In the genomic region with DNA sequence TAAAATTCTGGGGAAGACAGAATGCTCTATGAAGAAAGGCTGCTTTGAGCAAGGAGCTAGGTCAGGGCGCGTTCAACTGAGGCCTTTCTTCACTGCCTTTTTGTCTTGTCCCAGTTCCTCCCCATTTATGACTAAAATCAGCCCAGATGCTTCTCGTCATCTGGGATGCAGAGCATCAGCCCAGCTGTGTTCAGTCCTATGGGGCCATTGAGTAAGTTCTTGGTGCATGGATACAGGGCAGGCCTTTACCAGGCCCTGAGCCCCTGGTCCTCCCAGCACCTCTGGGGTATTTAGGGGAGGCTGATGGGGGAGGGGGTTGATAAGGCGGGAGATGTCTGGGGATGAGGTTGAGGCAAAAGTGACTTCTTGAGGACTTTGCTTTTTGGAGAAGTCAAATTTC, we compare ENCODE assay signal across 17 cellular contexts. TPM values are rescaled to one million over a fixed set of nuclear protein-coding genes. Genes with fewer than 3 reads are reported as not detected.
A peak's percentile ranks its signal among the peaks of the same experiment; 100 is the strongest.
DNase-seq lines count a peak whose midpoint lies in the region; ATAC-seq and TF ChIP-seq lines count a peak whose summit lies in the region.
"Had no signal": no experiment of that assay in that cellular context is flagged by ENCODE, and none has a peak within 500 bp of the region (broad histone marks: within the 10 kb centered on the region; RNA-seq: fewer than 3 reads in every experiment).

No MANE protein-coding gene starts in this region.

- no peak overlapping the region for H3K27ac Mint-ChIP-seq in osteocyte (ENCODE audit: unreplicated experiment)

- no peak overlapping the region for H3K4me3 Mint-ChIP-seq in osteocyte (ENCODE audit: unreplicated experiment)
- H3K4me3 Mint-ChIP-seq: CD14-positive monocyte had no signal

- H3K27me3 ChIP-seq in breast epithelium (no peaks in the 10 kb centered on the region), mammary epithelial cell (ENCODE audit: insufficient read depth, low read length) (no peaks in the 10 kb centered on the region)
- H3K27me3 ChIP-seq: colonic mucosa had no signal

- 60% methylated on average over 4 of the region's 4 CpGs for WGBS in mammary epithelial cell (ENCODE audit: low coverage, missing lambda C conversion rate)

- peaks cover 23% of the 10 kb centered on the region for H3K4me1 Mint-ChIP-seq in osteocyte (ENCODE audit: unreplicated experiment)

- TF ChIP-seq POLR2A in breast epithelium (IDR thresholded peaks at IDR 0.05) (no peak), erythroblast (IDR thresholded peaks at IDR 0.05; ENCODE audit: low read length) (no peak)

- BruUV-seq in mammary epithelial cell (replicated peaks; lab: Mats Ljungman, UMichigan): no TSS peak

- H3K9me3 Mint-ChIP-seq in osteocyte (ENCODE audit: unreplicated experiment): no peaks in the 10 kb centered on the region

- H3K27ac ChIP-seq in breast epithelium (peak overlapping the region; percentile 30 to 57), mammary epithelial cell (ENCODE audit: insufficient read depth, low read depth, low read length) (no peak overlapping the region), RWPE1 (peak overlapping the region; percentile 19; the same call in 1 of the 2 replicates)
- H3K27ac ChIP-seq: colonic mucosa had no signal

- POLR2A ChIA-PET in RWPE1 (lab: Yijun Ruan, JAX; ENCODE audit: low non-redundant PET): no interaction called here

- no peak for ATAC-seq in GM19467 (IDR thresholded peaks at IDR 0.05; ENCODE audit: unreplicated experiment)

- H3K4me1 ChIP-seq in breast epithelium (no peaks in the 10 kb centered on the region), mammary epithelial cell (ENCODE audit: insufficient read depth, low read length) (peaks cover 16% of the 10 kb centered on the region)
- H3K4me1 ChIP-seq: colonic mucosa had no signal

- peaks cover 88% of the 10 kb centered on the region for H3K79me2 ChIP-seq in mammary epithelial cell (ENCODE audit: insufficient read depth, low read length)

- dilution Hi-C loops in mammary epithelial cell (cut with HindIII; ENCODE audit: low sequenced_read_pairs): no loop called here

- in situ Hi-C loops in mammary epithelial cell (cut with MboI; ENCODE audit: low sequenced_read_pairs in 2 of 2): no loop called here

- H3K4me2 ChIP-seq in mammary epithelial cell (ENCODE audit: insufficient read depth, low read depth, low read length): no peak overlapping the region

- TF ChIP-seq CTCF in breast epithelium (IDR thresholded peaks at IDR 0.05): no peak
- no peak for TF ChIP-seq CTCF in mammary epithelial cell (conservative IDR thresholded peaks at IDR 0.05 in 1 of 2, IDR thresholded peaks at IDR 0.05 in 1 of 2; ENCODE audit: extremely low read depth in 1 of 2, insufficient read depth in 1 of 2, low read depth in 1 of 2, low read length in 2 of 2)
- TF ChIP-seq CTCF in RWPE1 (conservative IDR thresholded peaks at IDR 0.05; ENCODE audit: low read depth): no peak
- TF ChIP-seq CTCF in osteocyte (IDR thresholded peaks at IDR 0.05): no peak

- H3K27me3 Mint-ChIP-seq in osteocyte (ENCODE audit: unreplicated experiment): no peaks in the 10 kb centered on the region
- H3K27me3 Mint-ChIP-seq: progenitor cell of endocrine pancreas had no signal

- H3K4me3 ChIP-seq in breast epithelium (no peak overlapping the region), mammary epithelial cell (replicated peaks in 1 of 3; ENCODE audit: insufficient read depth in 1 of 3, low read depth in 2 of 3, low read length in 3 of 3) (no peak overlapping the region)
- H3K4me3 ChIP-seq: colonic mucosa had no signal

- H3K36me3 Mint-ChIP-seq in osteocyte (ENCODE audit: unreplicated experiment): peaks cover 28% of the 10 kb centered on the region

- H3K9me3 ChIP-seq in breast epithelium (no peaks in the 10 kb centered on the region), mammary epithelial cell (replicated peaks; ENCODE audit: insufficient read depth, low read length) (no peaks in the 10 kb centered on the region)
- H3K9me3 ChIP-seq: colonic mucosa had no signal

- CTCF ChIA-PET in mammary epithelial cell (lab: Charles Lee; ENCODE audit: low non-redundant PET) (no interaction called here), RWPE1 (lab: Yijun Ruan, JAX) (interaction anchor here (1.0 to 1.9 kb wide), 2 partner anchors 9 to 48 kb away, joined by 4 to 7 read pairs; no protein-coding TSS in a partner anchor)

- intact Hi-C loops in breast epithelium (cut with DNase I; ENCODE audit: low total_unique reads) (no loop called here), mammary epithelial cell (cut with micrococcal nuclease) (no loop called here)

- H4K20me1 ChIP-seq in mammary epithelial cell (ENCODE audit: insufficient read depth, low read length): no peaks in the 10 kb centered on the region

- DNase-seq in breast epithelium (ENCODE audit: low spot score in 2 of 2) (no peak), mammary epithelial cell (no peak), RWPE1 (ENCODE audit: low spot score) (no peak), foreskin melanocyte (peak; percentile 23), osteocyte (ENCODE audit: extremely low spot score, unreplicated experiment) (peak; percentile 57), HCEC 1CT (no peak), erythroblast (lab: John Stamatoyannopoulos, UW) (no peak)
- DNase-seq: activated CD4-positive, alpha-beta T cell treated with anti-CD3 and anti-CD28 coated beads for 4 hours; colonic mucosa; Karpas-422; kidney glomerular epithelial cell; NCI-H187 treated with DMSO at 0.1 percent for 48 hours; NCI-H748 treated with DMSO at 0.1 percent for 48 hours; SW 1271 had no signal

- H2AFZ ChIP-seq in mammary epithelial cell (ENCODE audit: low read depth, low read length): no peak overlapping the region

- H3K36me3 ChIP-seq in breast epithelium (no peaks in the 10 kb centered on the region), mammary epithelial cell (ENCODE audit: insufficient read depth, low read length) (peaks cover 32% of the 10 kb centered on the region)
- H3K36me3 ChIP-seq: colonic mucosa had no signal

- no peak overlapping the region for H3K9ac ChIP-seq in mammary epithelial cell (ENCODE audit: insufficient read depth, low read length)

RNA-seq across cellular contexts. Expression of a gene that starts 55.7 kb away (rescaled TPM):
- total RNA-seq in breast epithelium: 10 to 100 TPM; 23.8 to 29.2 (median 28.5) TPM
- total RNA-seq in mammary epithelial cell: 10 to 100 TPM; 43.5 to 90.8 TPM
- 77.0 TPM for polyA plus RNA-seq in mammary epithelial cell
- 105 TPM for polyA minus RNA-seq in mammary epithelial cell
- total RNA-seq in osteocyte: 28.7 and 29.1 TPM in 2 replicates

Comparison
In these comparisons a context has a peak if more than half of its experiments do, and no peak if none do; other contexts are left out.
1. DNase-seq: peak in foreskin melanocyte (single experiment) and osteocyte (single experiment); none in breast epithelium (0 of 2), mammary epithelial cell (single experiment), RWPE1 (single experiment), HCEC 1CT (single experiment) and erythroblast (0 of 2).